Comparison of ENCODE assay signal across 14 cellular contexts in the genomic region with DNA sequence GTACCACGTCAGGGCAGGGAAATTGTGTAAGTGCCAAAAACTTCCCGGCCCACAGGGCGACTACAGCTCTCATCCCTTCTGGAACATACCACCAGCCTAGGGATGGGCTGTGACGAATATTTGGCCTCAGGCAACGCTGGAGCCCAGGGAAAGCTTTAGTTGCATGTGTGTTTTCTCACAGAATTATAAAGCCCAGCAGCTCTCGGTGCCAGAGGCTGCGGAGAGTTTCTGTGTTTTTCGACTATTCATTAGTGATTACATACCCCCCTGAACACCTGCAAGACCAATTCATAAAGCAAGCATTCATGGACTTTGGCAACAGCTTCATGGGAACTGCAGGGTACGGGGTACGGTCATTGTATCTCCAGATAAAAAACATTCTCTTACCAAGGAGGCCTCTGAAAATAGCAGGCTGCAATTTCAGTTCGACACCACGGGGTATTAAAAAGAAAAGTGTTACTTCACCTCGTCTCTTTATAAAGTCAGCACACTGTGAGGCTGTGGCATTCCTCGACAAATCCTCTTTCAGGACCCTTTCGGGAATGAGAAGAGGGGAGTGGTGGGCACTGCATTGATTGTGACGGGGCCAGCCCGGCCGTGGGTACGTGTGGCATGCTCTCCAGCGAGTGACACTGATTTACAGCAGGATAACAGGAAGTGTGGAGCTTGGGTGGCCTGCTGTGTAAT.
DNase-seq lines count a peak whose midpoint lies in the region; ATAC-seq, FAIRE-seq and TF ChIP-seq lines count a peak whose summit lies in the region.
"Had no signal": no experiment of that assay in that cellular context is flagged by ENCODE, and none has a peak within 500 bp of the region (broad histone marks: within the 10 kb centered on the region; RNA-seq: fewer than 3 reads in every experiment).

No MANE protein-coding gene starts in this region.

- H2BK5ac ChIP-seq in IMR-90 (ENCODE audit: low read depth, low read length, poor library complexity, severe bottlenecking), result no peak overlapping the region

- H3K27me3 ChIP-seq in IMR-90 (ENCODE audit: control insufficient read depth, insufficient read depth, low read length) (peaks cover 6% of the 10 kb centered on the region), suprapubic skin (peaks cover under 1% of the 10 kb centered on the region)

- no peak for TF ChIP-seq EP300 in suprapubic skin (IDR thresholded peaks at IDR 0.05)

- H2BK15ac ChIP-seq in IMR-90 (ENCODE audit: low read depth, low read length), result no peak overlapping the region

- CTCF ChIA-PET in IMR-90 (lab: Yijun Ruan, JAX), result interaction anchor here (0.6 to 1.3 kb wide), 2 partner anchors 137 to 247 kb away, joined by 3 read pairs; no protein-coding TSS in a partner anchor

- no peak overlapping the region for H4K8ac ChIP-seq in IMR-90 (ENCODE audit: low read depth in 2 of 2, low read length in 2 of 2)

- peaks cover 0 to 4% of the 10 kb centered on the region in 2 donors for H3K27me3 Mint-ChIP-seq in effector memory CD8-positive, alpha-beta T cell

- H3K79me1 ChIP-seq in IMR-90 (ENCODE audit: low read depth in 1 of 2, low read length in 2 of 2), result no peaks in the 10 kb centered on the region

- intact Hi-C loops in IMR-90 (cut with micrococcal nuclease), result no loop called here

- FAIRE-seq in GM19239 (lab: Jason Lieb, UNC), result no peak
- FAIRE-seq: K562 had no signal

- H3K4me3 ChIP-seq in IMR-90 (ENCODE audit: insufficient read depth, low read depth, low read length) (no peak overlapping the region), astrocyte of the spinal cord (ENCODE audit: low read depth, low read length) (no peak overlapping the region), suprapubic skin (no peak overlapping the region)
- H3K4me3 ChIP-seq: K562, SK-N-MC had no signal

- H3K4me1 ChIP-seq in IMR-90 (ENCODE audit: control insufficient read depth, insufficient read depth, low read length) (no peaks in the 10 kb centered on the region; the same call in 1 of the 2 replicates), suprapubic skin (no peaks in the 10 kb centered on the region)

- H3K36me3 ChIP-seq in IMR-90 (ENCODE audit: control insufficient read depth, insufficient read depth, low read length) (no peaks in the 10 kb centered on the region), suprapubic skin (no peaks in the 10 kb centered on the region)

- no peak overlapping the region for H2BK120ac ChIP-seq in IMR-90 (ENCODE audit: low read depth, low read length)

- no peaks in the 10 kb centered on the region for H4K20me1 ChIP-seq in IMR-90 (ENCODE audit: insufficient read depth, low read length)

- no peak overlapping the region for H3K18ac ChIP-seq in IMR-90 (ENCODE audit: low read depth, low read length)

- no peak overlapping the region for H4K91ac ChIP-seq in IMR-90 (ENCODE audit: insufficient read depth, low read depth, low read length)

- H3K27ac Mint-ChIP-seq in effector memory CD8-positive, alpha-beta T cell, result no peak overlapping the region

- H3K56ac ChIP-seq in IMR-90 (ENCODE audit: extremely low read depth, insufficient read depth, low read length), result no peak overlapping the region

- no peak overlapping the region for H3K23ac ChIP-seq in IMR-90 (ENCODE audit: low read depth, low read length)

- H3K4me3 Mint-ChIP-seq in effector memory CD8-positive, alpha-beta T cell, result no peak overlapping the region

- TF ChIP-seq RAD21 in IMR-90 (IDR thresholded peaks at IDR 0.05; ENCODE audit: low read length), result no peak

- no peak overlapping the region for H3K4ac ChIP-seq in IMR-90 (ENCODE audit: low read depth, low read length)

- dilution Hi-C loops in IMR-90 (cut with HindIII; ENCODE audit: low sequenced_read_pairs, unreplicated experiment), result no loop called here

- WGBS in IMR-90 (ENCODE audit: extremely low coverage in 2 of 2, insufficient read length in 1 of 2), 2 experiments, result 54% methylated on average over 7 of the region's 20 CpGs; no CpG with 5 or more reads in 1 of the 2 experiments
- 51% methylated on average over 20 of the region's 20 CpGs for WGBS in suprapubic skin

- H2AFZ ChIP-seq in IMR-90 (replicated peaks; ENCODE audit: low read length, poor library complexity), result peak overlapping the region; percentile 66

- H2BK20ac ChIP-seq in IMR-90 (ENCODE audit: low read depth, low read length), result no peak overlapping the region

- no peak overlapping the region for H3K4me2 ChIP-seq in IMR-90 (ENCODE audit: low read depth, low read length)

- H3K9me3 ChIP-seq in IMR-90 (ENCODE audit: control insufficient read depth, insufficient read depth, low read length), result no peaks in the 10 kb centered on the region
- no peaks in the 10 kb centered on the region for H3K9me3 ChIP-seq in suprapubic skin

- H2AK5ac ChIP-seq in IMR-90 (ENCODE audit: low read depth, low read length), result no peak overlapping the region

- no peak overlapping the region for H4K5ac ChIP-seq in IMR-90 (ENCODE audit: low read depth, low read length)

- no peaks in the 10 kb centered on the region for H3K9me1 ChIP-seq in IMR-90 (ENCODE audit: insufficient read depth, low read length)

- no peaks in the 10 kb centered on the region for H3K36me3 Mint-ChIP-seq in effector memory CD8-positive, alpha-beta T cell (ENCODE audit: insufficient read depth)

- H3K14ac ChIP-seq in IMR-90 (replicated peaks; ENCODE audit: low read depth, low read length), result no peak overlapping the region

- H3K9ac ChIP-seq in IMR-90 (ENCODE audit: low read depth, low read length), result no peak overlapping the region

- H3K4me1 Mint-ChIP-seq in effector memory CD8-positive, alpha-beta T cell (ENCODE audit: low read depth in 2 of 2), result no peaks in the 10 kb centered on the region

- no peaks in the 10 kb centered on the region for H3K9me3 Mint-ChIP-seq in effector memory CD8-positive, alpha-beta T cell

- POLR2A ChIA-PET in IMR-90 (lab: Charles Lee; ENCODE audit: unreplicated experiment), result no interaction called here

- DNase-seq in IMR-90 (no peak), astrocyte of the spinal cord (ENCODE audit: low read depth, low spot score) (peak; percentile 46), hypothalamus (lab: John Stamatoyannopoulos, UW) (peak in 42 of 51 donors; percentile 10 to 93 (median 58)), retina (peak; percentile 18), GM19239 (ENCODE audit: insufficient read length, low spot score) (no peak), suprapubic skin (ENCODE audit: low spot score in 2 of 2) (no peak)
- no peak for DNase-seq in effector memory CD8-positive, alpha-beta T cell
- DNase-seq: activated effector memory CD4-positive, alpha-beta T cell treated with Interleukin-2 at 50 U/mL for 16 hours; effector memory CD4-positive, alpha-beta T cell; NCI-H226 had no signal

- H3K27ac ChIP-seq in IMR-90 (ENCODE audit: insufficient read depth, low read length) (no peak overlapping the region), suprapubic skin (no peak overlapping the region)
- H3K27ac ChIP-seq: C4-2B, SK-N-MC had no signal

- H2AK9ac ChIP-seq in IMR-90 (replicated peaks; ENCODE audit: low read depth, low read length, poor library complexity), result no peak overlapping the region

- ATAC-seq in IMR-90 (ENCODE audit: low read depth) (no peak), HG03108 (IDR thresholded peaks at IDR 0.05; ENCODE audit: unreplicated experiment) (no peak)
- no peak for ATAC-seq in effector memory CD8-positive, alpha-beta T cell (replicated peaks)
- ATAC-seq: K562 had no signal

- BruUV-seq in IMR-90 (replicated peaks; lab: Mats Ljungman, UMichigan), result no TSS peak

- TF ChIP-seq CTCF in IMR-90 (conservative IDR thresholded peaks at IDR 0.05; ENCODE audit: low read depth, low read length) (no peak), astrocyte of the spinal cord (IDR thresholded peaks at IDR 0.05; ENCODE audit: low read depth, low read length) (no peak), suprapubic skin (IDR thresholded peaks at IDR 0.05) (no peak)

- in situ Hi-C loops in IMR-90 (cut with MboI; ENCODE audit: low sequenced_read_pairs) (no loop called here), astrocyte of the spinal cord (cut with HindIII; ENCODE audit: low sequenced_read_pairs) (no loop called here)

- TF ChIP-seq POLR2A in IMR-90 (IDR thresholded peaks at IDR 0.05; ENCODE audit: low read depth, low read length), result no peak
- no peak for TF ChIP-seq POLR2A in suprapubic skin (IDR thresholded peaks at IDR 0.05)

TF ChIP-seq in IMR-90, 13 proteins besides CTCF, POLR2A, EP300 and RAD21:
- TF ChIP-seq RCOR1 (IDR thresholded peaks at IDR 0.05; ENCODE audit: insufficient replicate concordance, low read length) (no peak), SMC3 (IDR thresholded peaks at IDR 0.05; ENCODE audit: low read depth, low read length) (no peak), NFE2L2 (IDR thresholded peaks at IDR 0.05; ENCODE audit: low read depth, low read length) (no peak), FOS (IDR thresholded peaks at IDR 0.05; ENCODE audit: low read depth, low read length) (no peak), RFX5 (IDR thresholded peaks at IDR 0.05; ENCODE audit: low read depth, low read length) (no peak), MAZ (IDR thresholded peaks at IDR 0.05; ENCODE audit: borderline replicate concordance, low read depth, low read length) (no peak), CHD1 (IDR thresholded peaks at IDR 0.05; ENCODE audit: low read depth, low read length) (no peak), BHLHE40 (IDR thresholded peaks at IDR 0.05; ENCODE audit: low read depth, low read length) (no peak), MXI1 (IDR thresholded peaks at IDR 0.05; ENCODE audit: borderline replicate concordance, low read depth, low read length) (no peak), MAFK (IDR thresholded peaks at IDR 0.05; ENCODE audit: low read depth, low read length) (no peak), CEBPB (IDR thresholded peaks at IDR 0.05; ENCODE audit: low read depth, low read length) (no peak)
- TF ChIP-seq, protein P1, sequence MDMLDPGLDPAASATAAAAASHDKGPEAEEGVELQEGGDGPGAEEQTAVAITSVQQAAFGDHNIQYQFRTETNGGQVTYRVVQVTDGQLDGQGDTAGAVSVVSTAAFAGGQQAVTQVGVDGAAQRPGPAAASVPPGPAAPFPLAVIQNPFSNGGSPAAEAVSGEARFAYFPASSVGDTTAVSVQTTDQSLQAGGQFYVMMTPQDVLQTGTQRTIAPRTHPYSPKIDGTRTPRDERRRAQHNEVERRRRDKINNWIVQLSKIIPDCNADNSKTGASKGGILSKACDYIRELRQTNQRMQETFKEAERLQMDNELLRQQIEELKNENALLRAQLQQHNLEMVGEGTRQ (IDR thresholded peaks at IDR 0.05; ENCODE audit: low read depth, low read length), result no peak
- TF ChIP-seq, protein P2, sequence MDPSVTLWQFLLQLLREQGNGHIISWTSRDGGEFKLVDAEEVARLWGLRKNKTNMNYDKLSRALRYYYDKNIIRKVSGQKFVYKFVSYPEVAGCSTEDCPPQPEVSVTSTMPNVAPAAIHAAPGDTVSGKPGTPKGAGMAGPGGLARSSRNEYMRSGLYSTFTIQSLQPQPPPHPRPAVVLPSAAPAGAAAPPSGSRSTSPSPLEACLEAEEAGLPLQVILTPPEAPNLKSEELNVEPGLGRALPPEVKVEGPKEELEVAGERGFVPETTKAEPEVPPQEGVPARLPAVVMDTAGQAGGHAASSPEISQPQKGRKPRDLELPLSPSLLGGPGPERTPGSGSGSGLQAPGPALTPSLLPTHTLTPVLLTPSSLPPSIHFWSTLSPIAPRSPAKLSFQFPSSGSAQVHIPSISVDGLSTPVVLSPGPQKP (IDR thresholded peaks at IDR 0.05; ENCODE audit: borderline replicate concordance, low read depth, low read length), result no peak

Comparison
In these comparisons a context has a peak if more than half of its experiments do, and no peak if none do; other contexts are left out.
1. DNase-seq: peak in astrocyte of the spinal cord (single experiment), hypothalamus (42 of 51) and retina (single experiment); none in IMR-90 (single experiment), GM19239 (single experiment), suprapubic skin (0 of 2) and effector memory CD8-positive, alpha-beta T cell (0 of 3).